ENCODE assay signal across 8 cellular contexts in the genomic region with DNA sequence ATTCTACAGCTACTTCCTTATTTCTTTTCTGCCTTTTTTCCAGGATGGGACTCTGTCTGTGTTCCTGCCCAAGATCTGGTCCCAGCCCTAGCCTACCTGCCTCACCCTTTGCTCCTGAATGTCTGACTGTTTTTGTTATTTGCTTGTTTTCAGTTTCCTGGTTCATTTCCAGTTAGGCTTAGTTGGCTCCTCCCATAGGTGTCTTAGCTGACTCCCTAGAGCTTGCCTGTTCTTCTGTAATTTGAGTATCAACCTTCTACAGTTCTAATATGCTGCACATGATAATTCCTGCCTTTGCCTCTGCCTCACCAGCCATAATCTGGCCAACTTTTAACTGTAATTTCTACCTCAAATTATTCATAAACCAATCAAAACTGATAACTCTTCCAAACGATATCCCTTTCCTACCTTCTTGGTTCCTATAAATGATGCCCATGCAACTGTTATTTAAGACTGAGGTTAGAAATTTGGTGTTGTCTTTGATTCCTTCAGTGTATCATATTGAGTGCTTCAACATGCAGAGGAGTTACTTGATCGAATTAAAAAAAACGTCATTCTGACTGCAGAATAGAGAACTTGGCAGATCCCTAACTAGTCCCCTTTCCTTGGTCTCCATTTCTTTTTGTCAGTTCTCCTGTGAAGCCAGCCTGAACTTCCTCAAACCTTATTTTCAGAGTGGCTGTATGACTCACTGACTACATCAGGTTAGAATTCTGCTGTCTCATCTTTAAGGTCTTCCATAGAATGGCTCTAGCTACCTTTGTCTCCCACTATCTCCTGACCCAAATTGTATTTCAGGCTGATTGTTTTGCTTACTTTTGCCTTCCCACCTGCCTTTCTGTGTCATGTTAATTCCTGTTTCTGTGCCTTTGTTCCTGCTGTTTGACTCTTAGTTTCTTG. TPM values are rescaled to one million over a fixed set of nuclear protein-coding genes. Genes with fewer than 3 reads are reported as not detected.
DNase-seq lines count a peak whose midpoint lies in the region; ATAC-seq, FAIRE-seq and TF ChIP-seq lines count a peak whose summit lies in the region.

No MANE protein-coding gene starts in this region.

- no peak overlapping the region for H3K9ac ChIP-seq in endodermal cell (ENCODE audit: extremely low read depth, low read length, poor library complexity, severe bottlenecking)

- H3K9me3 Mint-ChIP-seq in endodermal cell: no peaks in the 10 kb centered on the region
- no peaks in the 10 kb centered on the region for H3K9me3 Mint-ChIP-seq in nephron

- 90 to 94% methylated on average over 2 to 3 of the region's 3 CpGs for WGBS in endodermal cell (ENCODE audit: insufficient coverage in 1 of 2, insufficient read length in 1 of 2), 2 experiments
- WGBS in ovary, 3 donors: 63 to 68% (median 65%) methylated on average over 3 of the region's 3 CpGs

- no peaks in the 10 kb centered on the region for H4K20me1 ChIP-seq in PC-9 (ENCODE audit: insufficient read depth)

- H3K4me3 Mint-ChIP-seq in endodermal cell (no peak overlapping the region), nephron (no peak overlapping the region)

- no peaks in the 10 kb centered on the region for H3K9me2 ChIP-seq in PC-9 (ENCODE audit: insufficient read depth)

- intact Hi-C loops in PC-9 (cut with micrococcal nuclease; ENCODE audit: unreplicated experiment) (loop anchor here (1.0 to 2.0 kb wide), 2 partner anchors 9 to 44 kb away; a partner anchor contains a TSS), ovary (cut with DNase I) (no loop called here), ascending aorta (cut with DNase I) (no loop called here)

- TF ChIP-seq EP300 in ovary (IDR thresholded peaks at IDR 0.05): no peak

- no peak for ATAC-seq in HG02852 (IDR thresholded peaks at IDR 0.05; ENCODE audit: unreplicated experiment)

- CTCF ChIA-PET in AG04450 (lab: Charles Lee) (interaction anchor here (0.7 to 1.1 kb wide), 2 partner anchors 205 kb away, joined by 3 to 4 read pairs; no protein-coding TSS in a partner anchor), PC-9 (lab: Charles Lee) (interaction anchor here (0.6 kb wide), 1 partner anchor 394 kb away, joined by 3 read pairs; no protein-coding TSS in a partner anchor)

- H3K27me3 Mint-ChIP-seq in endodermal cell (ENCODE audit: insufficient read depth) (no peaks in the 10 kb centered on the region), nephron (ENCODE audit: low read depth) (no peaks in the 10 kb centered on the region)

- peaks cover 10% of the 10 kb centered on the region for H3K4me1 Mint-ChIP-seq in endodermal cell
- H3K4me1 Mint-ChIP-seq in nephron: peaks cover 32% of the 10 kb centered on the region

- H3K79me2 ChIP-seq in PC-9 (ENCODE audit: low read depth): peaks cover 76% of the 10 kb centered on the region

- no peak for DNase-seq in AG04450 (ENCODE audit: low read depth, low spot score)
- no peak for DNase-seq in GM19239 (ENCODE audit: insufficient read length, low spot score)
- DNase-seq in PC-9: peak; percentile 57 to 82
- DNase-seq in endodermal cell: no peak
- DNase-seq in ovary: no peak
- DNase-seq in ascending aorta (ENCODE audit: low spot score in 2 of 2): no peak

- peaks cover 24% of the 10 kb centered on the region for H3F3A ChIP-seq in PC-9 (ENCODE audit: insufficient read depth, low read depth)

- H3K4me1 ChIP-seq in PC-9 (replicated peaks; ENCODE audit: insufficient read depth) (peaks cover 46% of the 10 kb centered on the region), endodermal cell (ENCODE audit: control insufficient read depth, insufficient read depth, low read length) (peaks cover 8% of the 10 kb centered on the region), ovary (ENCODE audit: insufficient read depth) (peaks cover 4% of the 10 kb centered on the region), ascending aorta (peaks cover 0 to 10% of the 10 kb centered on the region in 2 donors)

- H3K27me3 ChIP-seq in AG04450 (ENCODE audit: control insufficient read depth, insufficient read depth, low read length) (no peaks in the 10 kb centered on the region), PC-9 (ENCODE audit: insufficient read depth, low read depth) (no peaks in the 10 kb centered on the region), endodermal cell (ENCODE audit: control insufficient read depth, insufficient read depth, low read length, poor library complexity, severe bottlenecking) (no peaks in the 10 kb centered on the region), ovary (no peaks in the 10 kb centered on the region), ascending aorta (no peaks in the 10 kb centered on the region)

- H3K4me3 ChIP-seq in AG04450 (ENCODE audit: low read depth, low read length) (no peak overlapping the region), PC-9 (peak overlapping the region; percentile 31; the same call in 1 of the 2 replicates), endodermal cell (ENCODE audit: low read length) (peak overlapping the region; percentile 63), ovary (no peak overlapping the region), ascending aorta (no peak overlapping the region)

- TF ChIP-seq CTCF in AG04450 (IDR thresholded peaks at IDR 0.05; ENCODE audit: low read depth, low read length): no peak
- TF ChIP-seq CTCF in PC-9 (conservative IDR thresholded peaks at IDR 0.05): no peak
- TF ChIP-seq CTCF in endodermal cell (conservative IDR thresholded peaks at IDR 0.05): no peak
- no peak for TF ChIP-seq CTCF in nephron (IDR thresholded peaks at IDR 0.05; ENCODE audit: unreplicated experiment in 3 of 3)
- TF ChIP-seq CTCF in ovary (IDR thresholded peaks at IDR 0.05): no peak
- no peak for TF ChIP-seq CTCF in ascending aorta (IDR thresholded peaks at IDR 0.05)

- H3K27ac ChIP-seq in AG04450 (ENCODE audit: low read depth, low read length) (peak overlapping the region; percentile 50), PC-9 (peak overlapping the region; percentile 93), endodermal cell (ENCODE audit: low read depth, low read length) (no peak overlapping the region), ovary (no peak overlapping the region), ascending aorta (no peak overlapping the region)

- no peak for TF ChIP-seq POLR2A in ovary (IDR thresholded peaks at IDR 0.05)

- BruUV-seq in PC-9 (replicated peaks; lab: Mats Ljungman, UMichigan): TSS peak; percentile 26

- no peaks in the 10 kb centered on the region for H3K36me3 ChIP-seq in PC-9 (ENCODE audit: low read depth)
- H3K36me3 ChIP-seq in endodermal cell (ENCODE audit: control insufficient read depth, insufficient read depth, low read length): peaks cover 20% of the 10 kb centered on the region
- H3K36me3 ChIP-seq in ovary: no peaks in the 10 kb centered on the region
- peaks cover 0 to 2% of the 10 kb centered on the region in 2 donors for H3K36me3 ChIP-seq in ascending aorta

- peak; percentile 39 for FAIRE-seq in GM19239 (lab: Jason Lieb, UNC)

- H3K27ac Mint-ChIP-seq in endodermal cell (peak overlapping the region; percentile 67), nephron (peak overlapping the region; percentile 47 to 80 (median 61))

- peak overlapping the region; percentile 79 for H3K4me2 ChIP-seq in PC-9

- H2AFZ ChIP-seq in PC-9: peak overlapping the region; percentile 48

- POLR2A ChIA-PET in AG04450 (lab: Yijun Ruan, JAX) (interaction anchor here (1.1 to 1.4 kb wide), 2 partner anchors 131 to 240 kb away, joined by 3 to 4 read pairs; a partner anchor contains a TSS), PC-9 (lab: Charles Lee; ENCODE audit: unreplicated experiment) (interaction anchor here (0.6 to 1.0 kb wide), 9 partner anchors 8 to 875 kb away, joined by 3 to 80 read pairs (median 5); a partner anchor contains a TSS)

- H3K36me3 Mint-ChIP-seq in endodermal cell (ENCODE audit: low read depth): peaks cover 22% of the 10 kb centered on the region
- peaks cover 32% of the 10 kb centered on the region for H3K36me3 Mint-ChIP-seq in nephron (ENCODE audit: low read depth)

- H3K9me3 ChIP-seq in AG04450 (ENCODE audit: control insufficient read depth, insufficient read depth, low read length) (no peaks in the 10 kb centered on the region), PC-9 (ENCODE audit: insufficient read depth, low read depth) (no peaks in the 10 kb centered on the region), endodermal cell (ENCODE audit: control insufficient read depth, low read length) (no peaks in the 10 kb centered on the region), ovary (no peaks in the 10 kb centered on the region), ascending aorta (no peaks in the 10 kb centered on the region)

RNA-seq across cellular contexts. Expression of a gene that starts 8.4 kb away (rescaled TPM):
- polyA plus RNA-seq in AG04450 (2011; rRNA removed): 54.5 and 68.8 TPM in 2 replicates
- 30.1 and 43.4 TPM in 2 replicates for polyA minus RNA-seq in AG04450 (2011; rRNA and poly(A)+ RNA removed)
- 89.6 and 120 TPM in 2 replicates for total RNA-seq in PC-9 (2021)
- total RNA-seq in endodermal cell: 10 to 100 TPM; 48.1 to 57.0 TPM
- polyA plus RNA-seq in endodermal cell (2013, experiment 1 of 2): 45.2 TPM
- 45.8 TPM for polyA plus RNA-seq in endodermal cell (2013, experiment 2 of 2)
- 100 to 1,000 TPM in 1 of 7 donors, 10 to 100 TPM in 6; 78.3 to 100 (median 91.1) TPM for total RNA-seq in ovary
- 10 to 100 TPM; 49.3 to 66.4 TPM for polyA plus RNA-seq in ovary
- total RNA-seq in ascending aorta: 79.7 TPM

Comparison
In these comparisons a context has a peak if more than half of its experiments do, and no peak if none do; other contexts are left out.
1. DNase-seq: peak in PC-9 (2 of 2); none in AG04450 (single experiment), GM19239 (single experiment), endodermal cell (single experiment), ovary (0 of 5) and ascending aorta (0 of 2).
2. H3K27ac ChIP-seq: peak in AG04450 (single experiment) and PC-9 (single experiment); none in endodermal cell (single experiment), ovary (0 of 2) and ascending aorta (0 of 2).
3. H3K4me3 ChIP-seq: peak in PC-9 (single experiment) and endodermal cell (single experiment); none in AG04450 (single experiment), ovary (single experiment) and ascending aorta (0 of 2).